ENCODE assay signal across 17 cellular contexts in the genomic region with DNA sequence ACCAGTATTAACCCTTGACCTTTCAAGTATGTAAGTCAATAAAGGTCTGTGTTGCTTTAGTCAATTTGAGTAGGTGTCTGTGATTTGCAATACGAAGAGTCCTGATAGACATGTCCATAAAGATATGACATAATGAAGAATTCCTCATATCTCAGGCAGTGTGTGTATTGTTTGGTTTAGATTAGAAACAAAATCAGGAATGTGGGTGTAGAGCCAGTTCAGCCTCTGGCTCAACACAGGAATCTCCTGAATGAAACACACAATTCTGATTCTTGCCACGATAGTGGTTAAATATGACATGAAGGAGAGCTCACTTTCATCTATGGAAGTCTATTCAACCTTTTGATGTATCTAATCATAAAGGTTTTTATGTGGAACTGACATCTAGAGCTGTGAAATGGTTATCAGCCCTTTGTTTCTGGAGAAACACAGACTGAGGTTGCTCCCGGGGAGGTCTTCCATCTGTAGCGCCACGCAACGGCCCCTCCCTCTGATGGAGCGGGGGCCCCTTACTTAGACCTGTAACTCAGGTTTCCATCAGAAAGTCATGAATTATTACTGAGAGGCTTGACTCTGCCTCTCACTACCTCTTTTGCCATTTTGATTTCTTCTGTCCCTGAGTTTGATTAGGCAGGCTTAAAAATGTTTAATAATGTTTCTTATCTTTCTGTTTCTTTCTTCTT. TPM values are rescaled to one million over a fixed set of nuclear protein-coding genes. Genes with fewer than 3 reads are reported as not detected.
A peak's percentile ranks its signal among the peaks of the same experiment; 100 is the strongest.
DNase-seq lines count a peak whose midpoint lies in the region; ATAC-seq and TF ChIP-seq lines count a peak whose summit lies in the region.
"Had no signal": no experiment of that assay in that cellular context is flagged by ENCODE, and none has a peak within 500 bp of the region (broad histone marks: within the 10 kb centered on the region; RNA-seq: fewer than 3 reads in every experiment).

No MANE protein-coding gene starts in this region.

- intact Hi-C loops in natural killer cell (cut with micrococcal nuclease) = no loop called here
- intact Hi-C loops in activated CD4-positive, alpha-beta memory T cell treated with anti-CD3 and anti-CD28 coated beads for 36 hours (cut with micrococcal nuclease) = no loop called here

- TF ChIP-seq CTCF in natural killer cell (IDR thresholded peaks at IDR 0.05) (no peak), chondrocyte (IDR thresholded peaks at IDR 0.05) (no peak), GM10248 (IDR thresholded peaks at IDR 0.05; ENCODE audit: control extremely low read depth, extremely low read depth, low read depth, missing control alignments) (no peak)

- CTCF ChIA-PET in activated CD4-positive, alpha-beta memory T cell treated with anti-CD3 and anti-CD28 coated beads for 36 hours (lab: Charles Lee) = no interaction called here
- CTCF ChIA-PET in GM10248 (lab: Yijun Ruan, JAX) = interaction anchor here (3.4 kb wide), 1 partner anchor 17 kb away, joined by 15 read pairs; no protein-coding TSS in a partner anchor

- POLR2A ChIA-PET in activated CD4-positive, alpha-beta memory T cell treated with anti-CD3 and anti-CD28 coated beads for 36 hours (lab: Charles Lee) = no interaction called here
- POLR2A ChIA-PET in GM10248 (lab: Yijun Ruan, JAX) = no interaction called here

- H3K27me3 Mint-ChIP-seq in natural killer cell treated with Interleukin-12 subunit alpha and Interleukin-12 subunit beta and Interleukin-15 and Interleukin-18, amount 100 ng/mL, for 72 hours = no peaks in the 10 kb centered on the region
- no peaks in the 10 kb centered on the region for H3K27me3 Mint-ChIP-seq in natural killer cell (ENCODE audit: low read depth in 2 of 2)
- no peaks in the 10 kb centered on the region for H3K27me3 Mint-ChIP-seq in chondrocyte (ENCODE audit: low read depth)
- H3K27me3 Mint-ChIP-seq in activated CD4-positive, alpha-beta memory T cell treated with anti-CD3 and anti-CD28 coated beads for 36 hours = no peaks in the 10 kb centered on the region

- peak overlapping the region; percentile 33 to 44 for H3K27ac Mint-ChIP-seq in natural killer cell treated with Interleukin-12 subunit alpha and Interleukin-12 subunit beta and Interleukin-15 and Interleukin-18, amount 100 ng/mL, for 72 hours
- H3K27ac Mint-ChIP-seq in natural killer cell (peak overlapping the region in 1 of 2 donors; percentile 29), chondrocyte (ENCODE audit: unreplicated experiment) (peak overlapping the region; percentile 97)
- H3K27ac Mint-ChIP-seq in activated CD4-positive, alpha-beta memory T cell treated with anti-CD3 and anti-CD28 coated beads for 36 hours = no peak overlapping the region

- no peaks in the 10 kb centered on the region for H3K36me3 Mint-ChIP-seq in natural killer cell treated with Interleukin-12 subunit alpha and Interleukin-12 subunit beta and Interleukin-15 and Interleukin-18, amount 100 ng/mL, for 72 hours
- H3K36me3 Mint-ChIP-seq in natural killer cell (peaks cover 22% of the 10 kb centered on the region), chondrocyte (ENCODE audit: low read depth) (peaks cover 26% of the 10 kb centered on the region)
- H3K36me3 Mint-ChIP-seq in activated CD4-positive, alpha-beta memory T cell treated with anti-CD3 and anti-CD28 coated beads for 36 hours = no peaks in the 10 kb centered on the region

- no peak for DNase-seq in natural killer cell treated with Interleukin-12 subunit alpha and Interleukin-12 subunit beta and Interleukin-15 and Interleukin-18, amount 100 ng/mL, for 72 hours (ENCODE audit: low spot score)
- DNase-seq in natural killer cell (no peak), chondrocyte (ENCODE audit: low spot score) (no peak), myocyte (ENCODE audit: low read depth) (peak; percentile 47), GM10248 (ENCODE audit: extremely low spot score) (no peak), NCI-H446 treated with DMSO at 0.1 percent for 48 hours (lab: John Stamatoyannopoulos, UW) (no peak)
- no peak for DNase-seq in activated CD4-positive, alpha-beta memory T cell treated with anti-CD3 and anti-CD28 coated beads for 36 hours
- DNase-seq: activated CD8-positive, alpha-beta memory T cell treated with anti-CD3 and anti-CD28 coated beads for 24 hours; activated gamma-delta T cell treated with Interleukin-2 at 50 U/mL for 16 hours; heart right ventricle; left cardiac atrium; NCI-H1105; stimulated activated CD4-positive, alpha-beta T cell treated with anti-CD3 and anti-CD28 coated beads, Interleukin-4, amount 100 ng/mL, for 4 hours had no signal

- no peaks in the 10 kb centered on the region for H3K9me3 Mint-ChIP-seq in natural killer cell treated with Interleukin-12 subunit alpha and Interleukin-12 subunit beta and Interleukin-15 and Interleukin-18, amount 100 ng/mL, for 72 hours
- no peaks in the 10 kb centered on the region for H3K9me3 Mint-ChIP-seq in natural killer cell
- H3K9me3 Mint-ChIP-seq in chondrocyte (ENCODE audit: low read depth) = no peaks in the 10 kb centered on the region
- no peaks in the 10 kb centered on the region for H3K9me3 Mint-ChIP-seq in activated CD4-positive, alpha-beta memory T cell treated with anti-CD3 and anti-CD28 coated beads for 36 hours
- H3K9me3 Mint-ChIP-seq: nephron had no signal

- no peak overlapping the region for H3K4me3 Mint-ChIP-seq in natural killer cell treated with Interleukin-12 subunit alpha and Interleukin-12 subunit beta and Interleukin-15 and Interleukin-18, amount 100 ng/mL, for 72 hours
- H3K4me3 Mint-ChIP-seq in natural killer cell (no peak overlapping the region), chondrocyte (ENCODE audit: unreplicated experiment) (no peak overlapping the region)
- no peak overlapping the region for H3K4me3 Mint-ChIP-seq in activated CD4-positive, alpha-beta memory T cell treated with anti-CD3 and anti-CD28 coated beads for 36 hours
- H3K4me3 Mint-ChIP-seq: nephron had no signal

- no peak for ATAC-seq in natural killer cell treated with Interleukin-12 subunit alpha and Interleukin-12 subunit beta and Interleukin-15 and Interleukin-18, amount 100 ng/mL, for 72 hours
- ATAC-seq in natural killer cell = no peak
- no peak for ATAC-seq in GM18520 (IDR thresholded peaks at IDR 0.05; ENCODE audit: unreplicated experiment)
- ATAC-seq: sciatic nerve had no signal

- H3K4me1 Mint-ChIP-seq in natural killer cell treated with Interleukin-12 subunit alpha and Interleukin-12 subunit beta and Interleukin-15 and Interleukin-18, amount 100 ng/mL, for 72 hours (ENCODE audit: low read depth in 2 of 2) = peaks cover 40 to 48% of the 10 kb centered on the region in 2 donors
- peaks cover 43 to 53% of the 10 kb centered on the region in 2 donors for H3K4me1 Mint-ChIP-seq in natural killer cell
- peaks cover 98% of the 10 kb centered on the region for H3K4me1 Mint-ChIP-seq in chondrocyte (ENCODE audit: low read depth)
- H3K4me1 Mint-ChIP-seq in activated CD4-positive, alpha-beta memory T cell treated with anti-CD3 and anti-CD28 coated beads for 36 hours (ENCODE audit: low read depth) = peaks cover 49% of the 10 kb centered on the region

RNA-seq across cellular contexts. Expression of a gene that starts 19.5 kb away (rescaled TPM):
- 1 to 10 TPM; 2.9 to 9.2 TPM for total RNA-seq in natural killer cell treated with Interleukin-12 subunit alpha and Interleukin-12 subunit beta and Interleukin-15 and Interleukin-18, amount 100 ng/mL, for 72 hours
- total RNA-seq in natural killer cell (10 to 100 TPM; 17.1 to 41.4 (median 28.6) TPM), chondrocyte (218 to 498 TPM (median 227 TPM) in 3 replicates), myocyte (0.51 and 0.88 TPM in 2 replicates)
- polyA plus RNA-seq in myocyte (2012) = 31.9 TPM
- 1 to 10 TPM; 2.5 to 2.7 TPM for total RNA-seq in activated CD4-positive, alpha-beta memory T cell treated with anti-CD3 and anti-CD28 coated beads for 36 hours

RNA-seq across cellular contexts. Expression of a gene that starts 40.1 kb away (rescaled TPM):
- not detected for total RNA-seq in natural killer cell treated with Interleukin-12 subunit alpha and Interleukin-12 subunit beta and Interleukin-15 and Interleukin-18, amount 100 ng/mL, for 72 hours
- total RNA-seq in natural killer cell (not detected), chondrocyte (not detected in 3 replicates), myocyte (not detected in 2 replicates)
- polyA plus RNA-seq in myocyte (2012) = not detected
- not detected for total RNA-seq in activated CD4-positive, alpha-beta memory T cell treated with anti-CD3 and anti-CD28 coated beads for 36 hours
- total RNA-seq: A673, heart right ventricle, left cardiac atrium, sciatic nerve had no signal
- polyA plus RNA-seq: heart right ventricle had no signal
